In genomic region chr5:172172912-172173591, GRCh38 we compare ENCODE assay signal across 1 cellular context.
TF ChIP-seq lines count a peak whose summit lies in the region.

No MANE protein-coding gene starts in this region.

TF ChIP-seq in WTC11, 78 proteins besides CTCF, POLR2A, EP300 and RAD21 (continued from another document):
- TF ChIP-seq E2F1 (CRISPR knock-in tag; IDR thresholded peaks at IDR 0.05) (no peak), NFATC4 (CRISPR knock-in tag; IDR thresholded peaks at IDR 0.05) (no peak), ZNF671 (CRISPR knock-in tag; IDR thresholded peaks at IDR 0.05) (no peak), ZNF396 (CRISPR knock-in tag; IDR thresholded peaks at IDR 0.05; ENCODE audit: borderline replicate concordance) (no peak), CDX4 (CRISPR knock-in tag; IDR thresholded peaks at IDR 0.05; ENCODE audit: borderline replicate concordance) (no peak)
- TF ChIP-seq, protein P1, sequence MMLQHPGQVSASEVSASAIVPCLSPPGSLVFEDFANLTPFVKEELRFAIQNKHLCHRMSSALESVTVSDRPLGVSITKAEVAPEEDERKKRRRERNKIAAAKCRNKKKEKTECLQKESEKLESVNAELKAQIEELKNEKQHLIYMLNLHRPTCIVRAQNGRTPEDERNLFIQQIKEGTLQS (CRISPR knock-in tag; conservative IDR thresholded peaks at IDR 0.05): no peak
- TF ChIP-seq, protein P2, sequence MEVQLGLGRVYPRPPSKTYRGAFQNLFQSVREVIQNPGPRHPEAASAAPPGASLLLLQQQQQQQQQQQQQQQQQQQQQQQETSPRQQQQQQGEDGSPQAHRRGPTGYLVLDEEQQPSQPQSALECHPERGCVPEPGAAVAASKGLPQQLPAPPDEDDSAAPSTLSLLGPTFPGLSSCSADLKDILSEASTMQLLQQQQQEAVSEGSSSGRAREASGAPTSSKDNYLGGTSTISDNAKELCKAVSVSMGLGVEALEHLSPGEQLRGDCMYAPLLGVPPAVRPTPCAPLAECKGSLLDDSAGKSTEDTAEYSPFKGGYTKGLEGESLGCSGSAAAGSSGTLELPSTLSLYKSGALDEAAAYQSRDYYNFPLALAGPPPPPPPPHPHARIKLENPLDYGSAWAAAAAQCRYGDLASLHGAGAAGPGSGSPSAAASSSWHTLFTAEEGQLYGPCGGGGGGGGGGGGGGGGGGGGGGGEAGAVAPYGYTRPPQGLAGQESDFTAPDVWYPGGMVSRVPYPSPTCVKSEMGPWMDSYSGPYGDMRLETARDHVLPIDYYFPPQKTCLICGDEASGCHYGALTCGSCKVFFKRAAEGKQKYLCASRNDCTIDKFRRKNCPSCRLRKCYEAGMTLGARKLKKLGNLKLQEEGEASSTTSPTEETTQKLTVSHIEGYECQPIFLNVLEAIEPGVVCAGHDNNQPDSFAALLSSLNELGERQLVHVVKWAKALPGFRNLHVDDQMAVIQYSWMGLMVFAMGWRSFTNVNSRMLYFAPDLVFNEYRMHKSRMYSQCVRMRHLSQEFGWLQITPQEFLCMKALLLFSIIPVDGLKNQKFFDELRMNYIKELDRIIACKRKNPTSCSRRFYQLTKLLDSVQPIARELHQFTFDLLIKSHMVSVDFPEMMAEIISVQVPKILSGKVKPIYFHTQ (CRISPR knock-in tag; IDR thresholded peaks at IDR 0.05): no peak
- TF ChIP-seq, protein P3, sequence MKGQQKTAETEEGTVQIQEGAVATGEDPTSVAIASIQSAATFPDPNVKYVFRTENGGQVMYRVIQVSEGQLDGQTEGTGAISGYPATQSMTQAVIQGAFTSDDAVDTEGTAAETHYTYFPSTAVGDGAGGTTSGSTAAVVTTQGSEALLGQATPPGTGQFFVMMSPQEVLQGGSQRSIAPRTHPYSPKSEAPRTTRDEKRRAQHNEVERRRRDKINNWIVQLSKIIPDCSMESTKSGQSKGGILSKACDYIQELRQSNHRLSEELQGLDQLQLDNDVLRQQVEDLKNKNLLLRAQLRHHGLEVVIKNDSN (CRISPR knock-in tag; IDR thresholded peaks at IDR 0.05): no peak
- TF ChIP-seq, protein P4, sequence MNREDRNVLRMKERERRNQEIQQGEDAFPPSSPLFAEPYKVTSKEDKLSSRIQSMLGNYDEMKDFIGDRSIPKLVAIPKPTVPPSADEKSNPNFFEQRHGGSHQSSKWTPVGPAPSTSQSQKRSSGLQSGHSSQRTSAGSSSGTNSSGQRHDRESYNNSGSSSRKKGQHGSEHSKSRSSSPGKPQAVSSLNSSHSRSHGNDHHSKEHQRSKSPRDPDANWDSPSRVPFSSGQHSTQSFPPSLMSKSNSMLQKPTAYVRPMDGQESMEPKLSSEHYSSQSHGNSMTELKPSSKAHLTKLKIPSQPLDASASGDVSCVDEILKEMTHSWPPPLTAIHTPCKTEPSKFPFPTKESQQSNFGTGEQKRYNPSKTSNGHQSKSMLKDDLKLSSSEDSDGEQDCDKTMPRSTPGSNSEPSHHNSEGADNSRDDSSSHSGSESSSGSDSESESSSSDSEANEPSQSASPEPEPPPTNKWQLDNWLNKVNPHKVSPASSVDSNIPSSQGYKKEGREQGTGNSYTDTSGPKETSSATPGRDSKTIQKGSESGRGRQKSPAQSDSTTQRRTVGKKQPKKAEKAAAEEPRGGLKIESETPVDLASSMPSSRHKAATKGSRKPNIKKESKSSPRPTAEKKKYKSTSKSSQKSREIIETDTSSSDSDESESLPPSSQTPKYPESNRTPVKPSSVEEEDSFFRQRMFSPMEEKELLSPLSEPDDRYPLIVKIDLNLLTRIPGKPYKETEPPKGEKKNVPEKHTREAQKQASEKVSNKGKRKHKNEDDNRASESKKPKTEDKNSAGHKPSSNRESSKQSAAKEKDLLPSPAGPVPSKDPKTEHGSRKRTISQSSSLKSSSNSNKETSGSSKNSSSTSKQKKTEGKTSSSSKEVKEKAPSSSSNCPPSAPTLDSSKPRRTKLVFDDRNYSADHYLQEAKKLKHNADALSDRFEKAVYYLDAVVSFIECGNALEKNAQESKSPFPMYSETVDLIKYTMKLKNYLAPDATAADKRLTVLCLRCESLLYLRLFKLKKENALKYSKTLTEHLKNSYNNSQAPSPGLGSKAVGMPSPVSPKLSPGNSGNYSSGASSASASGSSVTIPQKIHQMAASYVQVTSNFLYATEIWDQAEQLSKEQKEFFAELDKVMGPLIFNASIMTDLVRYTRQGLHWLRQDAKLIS (CRISPR knock-in tag; IDR thresholded peaks at IDR 0.05; ENCODE audit: borderline replicate concordance): no peak
